23 cellular contexts compared by ENCODE assay signal in genomic region chr9:20030671-20031070, GRCh38.
A peak's percentile ranks its signal among the peaks of the same experiment; 100 is the strongest.
DNase-seq lines count a peak whose midpoint lies in the region; ATAC-seq and TF ChIP-seq lines count a peak whose summit lies in the region.
"Had no signal": no experiment of that assay in that cellular context is flagged by ENCODE, and none has a peak within 500 bp of the region (broad histone marks: within the 10 kb centered on the region; RNA-seq: fewer than 3 reads in every experiment).

No MANE protein-coding gene starts in this region.

- no peak overlapping the region for H3K4me3 ChIP-seq in left ventricle myocardium inferior
- H3K4me3 ChIP-seq in right atrium auricular region, result no peak overlapping the region
- H3K4me3 ChIP-seq: A549; BLaER1 treated with 17β-estradiol and CSF1 and Interleukin-3, amounts not matched to agents 10 nM and 100 nM; HAP-1 had no signal

- H3K4me1 ChIP-seq in left ventricle myocardium inferior (peaks cover 44% of the 10 kb centered on the region), right atrium auricular region (no peaks in the 10 kb centered on the region)
- H3K4me1 ChIP-seq: A549, BE2C, HAP-1 had no signal

- peaks cover 5% of the 10 kb centered on the region for H3K9me3 Mint-ChIP-seq in glutamatergic neuron (ENCODE audit: unreplicated experiment)
- H3K9me3 Mint-ChIP-seq: CD14-positive monocyte; CD4-positive, alpha-beta T cell; CD8-positive, alpha-beta memory T cell; HFFc6 had no signal

- intact Hi-C loops in left ventricle myocardium inferior (cut with micrococcal nuclease), result no loop called here

- H3K36me3 ChIP-seq in left ventricle myocardium inferior (no peaks in the 10 kb centered on the region), right atrium auricular region (no peaks in the 10 kb centered on the region)
- H3K36me3 ChIP-seq: BE2C; BLaER1 treated with 17β-estradiol and CSF1 and Interleukin-3, amounts not matched to agents 10 nM and 100 nM; HAP-1 had no signal

- H3K27ac ChIP-seq in left ventricle myocardium inferior (replicated peaks) (peak overlapping the region; percentile 81), right atrium auricular region (peak overlapping the region in 1 of 2 donors; percentile 62)
- H3K27ac ChIP-seq: A549; BLaER1 treated with 17β-estradiol and CSF1 and Interleukin-3, amounts not matched to agents 10 nM and 100 nM had no signal

- H3K4me3 Mint-ChIP-seq in glutamatergic neuron (ENCODE audit: unreplicated experiment), result no peak overlapping the region
- H3K4me3 Mint-ChIP-seq: CD14-positive monocyte; CD4-positive, alpha-beta T cell; CD8-positive, alpha-beta memory T cell; HFFc6 had no signal

- peaks cover 3% of the 10 kb centered on the region for H3K27me3 Mint-ChIP-seq in glutamatergic neuron (ENCODE audit: unreplicated experiment)
- H3K27me3 Mint-ChIP-seq: CD4-positive, alpha-beta T cell; CD8-positive, alpha-beta memory T cell had no signal

- peak overlapping the region; percentile 64 for H3K27ac Mint-ChIP-seq in glutamatergic neuron (ENCODE audit: unreplicated experiment)
- H3K27ac Mint-ChIP-seq: CD14-positive monocyte; CD4-positive, alpha-beta T cell; CD8-positive, alpha-beta memory T cell; HFFc6 had no signal

- H3K9me3 ChIP-seq in left ventricle myocardium inferior (replicated peaks) (no peaks in the 10 kb centered on the region), right atrium auricular region (no peaks in the 10 kb centered on the region)
- H3K9me3 ChIP-seq: A549; BE2C; BLaER1 treated with 17β-estradiol and CSF1 and Interleukin-3, amounts not matched to agents 10 nM and 100 nM; HAP-1 had no signal

- DNase-seq in left ventricle myocardium inferior (no peak), right atrium auricular region (ENCODE audit: low spot score) (no peak), glutamatergic neuron (no peak), NOMO-1 treated with DMSO at 0.1 percent for 48 hours (lab: John Stamatoyannopoulos, UW; ENCODE audit: unreplicated experiment) (no peak)
- DNase-seq: 8988T; ACHN; AML-193; BE2C; CD4-positive, alpha-beta T cell; CD8-positive, alpha-beta memory T cell; DMS 273 treated with DMSO at 0.1 percent for 48 hours; DMS53; DMS79 treated with DMSO at 0.1 percent for 48 hours; GF-D8; GOT3; HFFc6 had no signal

- ATAC-seq in HG02852 (IDR thresholded peaks at IDR 0.05; ENCODE audit: unreplicated experiment), result peak; percentile 11
- ATAC-seq in HG03442 (IDR thresholded peaks at IDR 0.05; ENCODE audit: unreplicated experiment), result no peak
- ATAC-seq in HG03571 (IDR thresholded peaks at IDR 0.05; ENCODE audit: unreplicated experiment), result no peak
- ATAC-seq: A549 had no signal

- H3K4me1 Mint-ChIP-seq in glutamatergic neuron (ENCODE audit: low read depth, unreplicated experiment), result peaks cover 15% of the 10 kb centered on the region
- H3K4me1 Mint-ChIP-seq: CD14-positive monocyte; CD8-positive, alpha-beta memory T cell had no signal

- H3K27me3 ChIP-seq in left ventricle myocardium inferior (ENCODE audit: low read depth) (no peaks in the 10 kb centered on the region), right atrium auricular region (no peaks in the 10 kb centered on the region)
- H3K27me3 ChIP-seq: BE2C; BLaER1 treated with 17β-estradiol and CSF1 and Interleukin-3, amounts not matched to agents 10 nM and 100 nM had no signal

- no peaks in the 10 kb centered on the region for H3K36me3 Mint-ChIP-seq in glutamatergic neuron (ENCODE audit: unreplicated experiment)
- H3K36me3 Mint-ChIP-seq: CD14-positive monocyte; CD8-positive, alpha-beta memory T cell had no signal

- no peak for TF ChIP-seq CTCF in left ventricle myocardium inferior (IDR thresholded peaks at IDR 0.05; ENCODE audit: borderline replicate concordance)
- no peak for TF ChIP-seq CTCF in right atrium auricular region (IDR thresholded peaks at IDR 0.05)
- TF ChIP-seq CTCF in glutamatergic neuron (IDR thresholded peaks at IDR 0.05; ENCODE audit: partially characterized antibody, unreplicated experiment), result no peak
